1 cellular context compared by ENCODE assay signal in the genomic region with DNA sequence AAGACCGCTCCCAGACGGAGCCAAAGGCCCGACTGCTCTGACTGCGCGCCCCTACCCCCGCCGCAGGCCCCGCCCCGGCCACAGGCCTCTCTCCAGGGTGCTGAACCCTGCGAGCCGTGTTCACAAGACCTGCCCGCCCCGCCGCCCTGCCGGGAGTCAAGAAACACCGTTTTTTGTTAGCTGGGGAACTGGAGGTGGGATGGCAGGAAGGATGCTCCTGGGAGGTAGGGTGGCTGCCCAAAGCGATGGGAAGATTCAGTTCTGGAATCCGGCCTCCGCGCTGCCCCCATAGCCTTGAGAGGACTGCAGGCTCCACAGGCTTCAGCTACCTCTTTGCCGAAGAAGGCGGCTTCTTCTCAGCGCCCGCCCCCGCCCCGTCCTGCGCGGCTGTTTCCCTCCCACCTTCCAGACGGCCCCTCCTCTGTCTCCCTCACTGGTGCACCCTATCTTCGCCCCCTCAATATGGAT.
TF ChIP-seq lines count a peak whose summit lies in the region.

No MANE protein-coding gene starts in this region.

TF ChIP-seq in WTC11, 78 proteins besides CTCF, POLR2A, EP300 and RAD21 (continued from another document):
- TF ChIP-seq, protein P1, sequence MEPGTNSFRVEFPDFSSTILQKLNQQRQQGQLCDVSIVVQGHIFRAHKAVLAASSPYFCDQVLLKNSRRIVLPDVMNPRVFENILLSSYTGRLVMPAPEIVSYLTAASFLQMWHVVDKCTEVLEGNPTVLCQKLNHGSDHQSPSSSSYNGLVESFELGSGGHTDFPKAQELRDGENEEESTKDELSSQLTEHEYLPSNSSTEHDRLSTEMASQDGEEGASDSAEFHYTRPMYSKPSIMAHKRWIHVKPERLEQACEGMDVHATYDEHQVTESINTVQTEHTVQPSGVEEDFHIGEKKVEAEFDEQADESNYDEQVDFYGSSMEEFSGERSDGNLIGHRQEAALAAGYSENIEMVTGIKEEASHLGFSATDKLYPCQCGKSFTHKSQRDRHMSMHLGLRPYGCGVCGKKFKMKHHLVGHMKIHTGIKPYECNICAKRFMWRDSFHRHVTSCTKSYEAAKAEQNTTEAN (CRISPR knock-in tag; IDR thresholded peaks at IDR 0.05), result peak; percentile 85
- peak; percentile 80; the same call in 1 of the 2 replicates for TF ChIP-seq NR3C1 (CRISPR knock-in tag; conservative IDR thresholded peaks at IDR 0.05; ENCODE audit: low read depth)
- TF ChIP-seq USF2 (CRISPR knock-in tag; IDR thresholded peaks at IDR 0.05), result peak; percentile 21; the same call in 1 of the 2 replicates
- peak; percentile 58 for TF ChIP-seq SP1 (CRISPR knock-in tag; conservative IDR thresholded peaks at IDR 0.05)
- TF ChIP-seq, protein P2, sequence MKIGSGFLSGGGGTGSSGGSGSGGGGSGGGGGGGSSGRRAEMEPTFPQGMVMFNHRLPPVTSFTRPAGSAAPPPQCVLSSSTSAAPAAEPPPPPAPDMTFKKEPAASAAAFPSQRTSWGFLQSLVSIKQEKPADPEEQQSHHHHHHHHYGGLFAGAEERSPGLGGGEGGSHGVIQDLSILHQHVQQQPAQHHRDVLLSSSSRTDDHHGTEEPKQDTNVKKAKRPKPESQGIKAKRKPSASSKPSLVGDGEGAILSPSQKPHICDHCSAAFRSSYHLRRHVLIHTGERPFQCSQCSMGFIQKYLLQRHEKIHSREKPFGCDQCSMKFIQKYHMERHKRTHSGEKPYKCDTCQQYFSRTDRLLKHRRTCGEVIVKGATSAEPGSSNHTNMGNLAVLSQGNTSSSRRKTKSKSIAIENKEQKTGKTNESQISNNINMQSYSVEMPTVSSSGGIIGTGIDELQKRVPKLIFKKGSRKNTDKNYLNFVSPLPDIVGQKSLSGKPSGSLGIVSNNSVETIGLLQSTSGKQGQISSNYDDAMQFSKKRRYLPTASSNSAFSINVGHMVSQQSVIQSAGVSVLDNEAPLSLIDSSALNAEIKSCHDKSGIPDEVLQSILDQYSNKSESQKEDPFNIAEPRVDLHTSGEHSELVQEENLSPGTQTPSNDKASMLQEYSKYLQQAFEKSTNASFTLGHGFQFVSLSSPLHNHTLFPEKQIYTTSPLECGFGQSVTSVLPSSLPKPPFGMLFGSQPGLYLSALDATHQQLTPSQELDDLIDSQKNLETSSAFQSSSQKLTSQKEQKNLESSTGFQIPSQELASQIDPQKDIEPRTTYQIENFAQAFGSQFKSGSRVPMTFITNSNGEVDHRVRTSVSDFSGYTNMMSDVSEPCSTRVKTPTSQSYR (CRISPR knock-in tag; IDR thresholded peaks at IDR 0.05), result peak; percentile 61; the same call in 1 of the 2 replicates
- 0 out of 2 replicates have a peak, but pooled peaks have one; percentile 47 for TF ChIP-seq E2F4 (CRISPR knock-in tag; IDR thresholded peaks at IDR 0.05; ENCODE audit: borderline replicate concordance, low read depth)
- peak; percentile 85; the same call in 1 of the 2 replicates for TF ChIP-seq ZBTB21 (CRISPR knock-in tag; IDR thresholded peaks at IDR 0.05; ENCODE audit: borderline replicate concordance)
- TF ChIP-seq ATF6 (CRISPR knock-in tag; IDR thresholded peaks at IDR 0.05), result no peak
- peak; percentile 72; the same call in 1 of the 2 replicates for TF ChIP-seq CREB1 (CRISPR knock-in tag; IDR thresholded peaks at IDR 0.05)
- TF ChIP-seq, protein P3, sequence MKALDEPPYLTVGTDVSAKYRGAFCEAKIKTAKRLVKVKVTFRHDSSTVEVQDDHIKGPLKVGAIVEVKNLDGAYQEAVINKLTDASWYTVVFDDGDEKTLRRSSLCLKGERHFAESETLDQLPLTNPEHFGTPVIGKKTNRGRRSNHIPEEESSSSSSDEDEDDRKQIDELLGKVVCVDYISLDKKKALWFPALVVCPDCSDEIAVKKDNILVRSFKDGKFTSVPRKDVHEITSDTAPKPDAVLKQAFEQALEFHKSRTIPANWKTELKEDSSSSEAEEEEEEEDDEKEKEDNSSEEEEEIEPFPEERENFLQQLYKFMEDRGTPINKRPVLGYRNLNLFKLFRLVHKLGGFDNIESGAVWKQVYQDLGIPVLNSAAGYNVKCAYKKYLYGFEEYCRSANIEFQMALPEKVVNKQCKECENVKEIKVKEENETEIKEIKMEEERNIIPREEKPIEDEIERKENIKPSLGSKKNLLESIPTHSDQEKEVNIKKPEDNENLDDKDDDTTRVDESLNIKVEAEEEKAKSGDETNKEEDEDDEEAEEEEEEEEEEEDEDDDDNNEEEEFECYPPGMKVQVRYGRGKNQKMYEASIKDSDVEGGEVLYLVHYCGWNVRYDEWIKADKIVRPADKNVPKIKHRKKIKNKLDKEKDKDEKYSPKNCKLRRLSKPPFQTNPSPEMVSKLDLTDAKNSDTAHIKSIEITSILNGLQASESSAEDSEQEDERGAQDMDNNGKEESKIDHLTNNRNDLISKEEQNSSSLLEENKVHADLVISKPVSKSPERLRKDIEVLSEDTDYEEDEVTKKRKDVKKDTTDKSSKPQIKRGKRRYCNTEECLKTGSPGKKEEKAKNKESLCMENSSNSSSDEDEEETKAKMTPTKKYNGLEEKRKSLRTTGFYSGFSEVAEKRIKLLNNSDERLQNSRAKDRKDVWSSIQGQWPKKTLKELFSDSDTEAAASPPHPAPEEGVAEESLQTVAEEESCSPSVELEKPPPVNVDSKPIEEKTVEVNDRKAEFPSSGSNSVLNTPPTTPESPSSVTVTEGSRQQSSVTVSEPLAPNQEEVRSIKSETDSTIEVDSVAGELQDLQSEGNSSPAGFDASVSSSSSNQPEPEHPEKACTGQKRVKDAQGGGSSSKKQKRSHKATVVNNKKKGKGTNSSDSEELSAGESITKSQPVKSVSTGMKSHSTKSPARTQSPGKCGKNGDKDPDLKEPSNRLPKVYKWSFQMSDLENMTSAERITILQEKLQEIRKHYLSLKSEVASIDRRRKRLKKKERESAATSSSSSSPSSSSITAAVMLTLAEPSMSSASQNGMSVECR (CRISPR knock-in tag; IDR thresholded peaks at IDR 0.05; ENCODE audit: borderline replicate concordance), result peak; percentile 73; the same call in 1 of the 2 replicates
- TF ChIP-seq ETV6 (CRISPR knock-in tag; IDR thresholded peaks at IDR 0.05), result no peak
- TF ChIP-seq RELA (CRISPR knock-in tag; IDR thresholded peaks at IDR 0.05; ENCODE audit: borderline replicate concordance), result 0 out of 2 replicates have a peak, but pooled peaks have one; percentile 39
- TF ChIP-seq, protein P4, sequence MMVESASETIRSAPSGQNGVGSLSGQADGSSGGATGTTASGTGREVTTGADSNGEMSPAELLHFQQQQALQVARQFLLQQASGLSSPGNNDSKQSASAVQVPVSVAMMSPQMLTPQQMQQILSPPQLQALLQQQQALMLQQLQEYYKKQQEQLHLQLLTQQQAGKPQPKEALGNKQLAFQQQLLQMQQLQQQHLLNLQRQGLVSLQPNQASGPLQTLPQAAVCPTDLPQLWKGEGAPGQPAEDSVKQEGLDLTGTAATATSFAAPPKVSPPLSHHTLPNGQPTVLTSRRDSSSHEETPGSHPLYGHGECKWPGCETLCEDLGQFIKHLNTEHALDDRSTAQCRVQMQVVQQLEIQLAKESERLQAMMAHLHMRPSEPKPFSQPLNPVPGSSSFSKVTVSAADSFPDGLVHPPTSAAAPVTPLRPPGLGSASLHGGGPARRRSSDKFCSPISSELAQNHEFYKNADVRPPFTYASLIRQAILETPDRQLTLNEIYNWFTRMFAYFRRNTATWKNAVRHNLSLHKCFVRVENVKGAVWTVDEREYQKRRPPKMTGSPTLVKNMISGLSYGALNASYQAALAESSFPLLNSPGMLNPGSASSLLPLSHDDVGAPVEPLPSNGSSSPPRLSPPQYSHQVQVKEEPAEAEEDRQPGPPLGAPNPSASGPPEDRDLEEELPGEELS (CRISPR knock-in tag; IDR thresholded peaks at IDR 0.05), result peak; percentile 73; the same call in 1 of the 2 replicates
- TF ChIP-seq TP53 (CRISPR knock-in tag; IDR thresholded peaks at IDR 0.05), result peak; percentile 90
- peak; percentile 72; the same call in 1 of the 2 replicates for TF ChIP-seq NFE2L1 (CRISPR knock-in tag; IDR thresholded peaks at IDR 0.05)
- peak; percentile 82; the same call in 1 of the 2 replicates for TF ChIP-seq ZNF232 (CRISPR knock-in tag; IDR thresholded peaks at IDR 0.05)
- TF ChIP-seq JAZF1 (CRISPR knock-in tag; IDR thresholded peaks at IDR 0.05), result no peak
- TF ChIP-seq, protein P5, sequence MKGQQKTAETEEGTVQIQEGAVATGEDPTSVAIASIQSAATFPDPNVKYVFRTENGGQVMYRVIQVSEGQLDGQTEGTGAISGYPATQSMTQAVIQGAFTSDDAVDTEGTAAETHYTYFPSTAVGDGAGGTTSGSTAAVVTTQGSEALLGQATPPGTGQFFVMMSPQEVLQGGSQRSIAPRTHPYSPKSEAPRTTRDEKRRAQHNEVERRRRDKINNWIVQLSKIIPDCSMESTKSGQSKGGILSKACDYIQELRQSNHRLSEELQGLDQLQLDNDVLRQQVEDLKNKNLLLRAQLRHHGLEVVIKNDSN (CRISPR knock-in tag; IDR thresholded peaks at IDR 0.05), result peak; percentile 33; the same call in 1 of the 2 replicates
- 0 out of 2 replicates have a peak, but pooled peaks have one; percentile 44 for TF ChIP-seq ATF2 (CRISPR knock-in tag; IDR thresholded peaks at IDR 0.05; ENCODE audit: borderline replicate concordance, low read depth)
TF ChIP-seq in WTC11: peak in this region for 22.
